27 cellular contexts compared by ENCODE assay signal in genomic region chr5:81763294-81763928, GRCh38.
"Had no signal": no experiment of that assay in that cellular context is flagged by ENCODE, and none has a peak within 500 bp of the region (broad histone marks: within the 10 kb centered on the region; RNA-seq: fewer than 3 reads in every experiment).

No MANE protein-coding gene starts in this region.

- H3K27ac Mint-ChIP-seq: activated CD8-positive, alpha-beta memory T cell treated with anti-CD3 and anti-CD28 coated beads, Interleukin-2, amount 10 ng/mL, durations not matched to agents 7 days and 5 days; activated naive CD4-positive, alpha-beta T cell treated with anti-CD3 and anti-CD28 coated beads, Interleukin-2, amount 50 U/mL, for 72 hours; activated naive CD8-positive, alpha-beta T cell treated with anti-CD3 and anti-CD28 coated beads, Interleukin-2, amount 50 U/mL, for 24 hours; activated T-cell treated with anti-CD3 and anti-CD28 coated beads, Interleukin-2, amount 50 U/mL, for 24 hours; activated T-helper 1 cell treated with anti-CD3 and anti-CD28 coated beads, Interleukin-12 subunit alpha, Interleukin-12 subunit beta, Interleukin-2, Interleukin-4 antibody, amounts not matched to agents 30 ng/mL and 10 ng/mL and 1 ng/mL, durations not matched to agents 14 hours and 24 hours and 36 hours; WTC11 had no signal

- FAIRE-seq: bronchial epithelial cell had no signal

- H3K4me3 Mint-ChIP-seq: activated CD8-positive, alpha-beta memory T cell treated with anti-CD3 and anti-CD28 coated beads, Interleukin-2, amount 10 ng/mL, durations not matched to agents 7 days and 5 days; activated naive CD8-positive, alpha-beta T cell treated with anti-CD3 and anti-CD28 coated beads, Interleukin-2, amount 50 U/mL, for 24 hours; activated T-cell treated with anti-CD3 and anti-CD28 coated beads, Interleukin-2, amount 50 U/mL, for 24 hours; activated T-helper 1 cell treated with anti-CD3 and anti-CD28 coated beads, Interleukin-12 subunit alpha, Interleukin-12 subunit beta, Interleukin-2, Interleukin-4 antibody, amounts not matched to agents 30 ng/mL and 10 ng/mL and 1 ng/mL, durations not matched to agents 14 hours and 24 hours and 36 hours; WTC11 had no signal

- H3K36me3 Mint-ChIP-seq: activated CD8-positive, alpha-beta memory T cell treated with anti-CD3 and anti-CD28 coated beads, Interleukin-2, amount 10 ng/mL, durations not matched to agents 7 days and 5 days; WTC11 had no signal

- ATAC-seq: activated CD8-positive, alpha-beta memory T cell treated with anti-CD3 and anti-CD28 coated beads, Interleukin-2, amount 10 ng/mL, durations not matched to agents 7 days and 5 days; activated naive CD4-positive, alpha-beta T cell treated with anti-CD3 and anti-CD28 coated beads, Interleukin-2, amount 50 U/mL, for 72 hours; activated naive CD8-positive, alpha-beta T cell treated with anti-CD3 and anti-CD28 coated beads, Interleukin-2, amount 50 U/mL, for 24 hours; body of pancreas; SK-N-SH treated with all-trans-retinoic acid at 6 μM for 48 hours; WTC11 had no signal

- H3K27me3 Mint-ChIP-seq: activated naive CD8-positive, alpha-beta T cell treated with anti-CD3 and anti-CD28 coated beads, Interleukin-2, amount 50 U/mL, for 24 hours; activated T-cell treated with anti-CD3 and anti-CD28 coated beads, Interleukin-2, amount 50 U/mL, for 24 hours had no signal

- H3K9me3 Mint-ChIP-seq: activated naive CD8-positive, alpha-beta T cell treated with anti-CD3 and anti-CD28 coated beads, Interleukin-2, amount 50 U/mL, for 24 hours; activated T-cell treated with anti-CD3 and anti-CD28 coated beads, Interleukin-2, amount 50 U/mL, for 24 hours; activated T-helper 1 cell treated with anti-CD3 and anti-CD28 coated beads, Interleukin-12 subunit alpha, Interleukin-12 subunit beta, Interleukin-2, Interleukin-4 antibody, amounts not matched to agents 30 ng/mL and 10 ng/mL and 1 ng/mL, durations not matched to agents 14 hours and 24 hours and 36 hours had no signal

- DNase-seq: activated CD4-positive, alpha-beta T cell treated with anti-CD3 and anti-CD28 coated beads for 48 hours; activated CD4-positive, alpha-beta T cell treated with anti-CD3 and anti-CD28 coated beads, Interleukin-2, amount 50 U/mL, for 4 hours; activated CD4-positive, CD25-positive, alpha-beta regulatory T cell treated with anti-CD3 and anti-CD28 coated beads, Interleukin-2, amount 50 U/mL, for 72 hours; activated CD8-positive, alpha-beta memory T cell treated with anti-CD3 and anti-CD28 coated beads, Interleukin-2, amount 10 ng/mL, durations not matched to agents 7 days and 5 days; activated effector memory CD4-positive, alpha-beta T cell treated with anti-CD3 and anti-CD28 coated beads, Interleukin-2, amount 50 U/mL, for 16 hours; activated naive CD4-positive, alpha-beta T cell treated with Interleukin-2 at 50 U/mL for 16 hours; activated naive CD8-positive, alpha-beta T cell treated with anti-CD3 and anti-CD28 coated beads, Interleukin-2, amount 50 U/mL, for 24 hours; activated T-cell treated with anti-CD3 and anti-CD28 coated beads, Interleukin-2, amount 50 U/mL, for 24 hours; amniotic stem cell; body of pancreas; IMR-90; KG1; NCI-H1048; NCI-H146; NCI-H1930; NCI-H2171 treated with DMSO at 0.1 percent for 48 hours; NCI-H226; NCI-H526; NCI-H82; Peyer's patch; SHP77; SW 1271 had no signal
